31 cellular contexts compared by ENCODE assay signal in genomic region chr14:71883094-71883493, GRCh38. TPM values are rescaled to one million over a fixed set of nuclear protein-coding genes. Genes with fewer than 3 reads are reported as not detected.
"Had no signal": no experiment of that assay in that cellular context is flagged by ENCODE, and none has a peak within 500 bp of the region (broad histone marks: within the 10 kb centered on the region; RNA-seq: fewer than 3 reads in every experiment).

No MANE protein-coding gene starts in this region.

- DNase-seq: activated CD4-positive, alpha-beta memory T cell treated with anti-CD3 and anti-CD28 coated beads, Interleukin-2, amount 10 ng/mL, durations not matched to agents 7 days and 5 days; activated CD4-positive, alpha-beta T cell treated with anti-CD3 and anti-CD28 coated beads, Interleukin-2, amount 10 ng/mL, durations not matched to agents 7 days and 5 days; activated CD4-positive, CD25-positive, alpha-beta regulatory T cell treated with anti-CD3 and anti-CD28 coated beads, Interleukin-2, amount 50 U/mL, for 72 hours; activated CD8-positive, alpha-beta memory T cell treated with anti-CD3 and anti-CD28 coated beads, Interleukin-2, amount 50 U/mL, for 48 hours; activated naive CD8-positive, alpha-beta T cell treated with anti-CD3 and anti-CD28 coated beads, Interleukin-2, amount 50 U/mL, for 24 hours; activated T-cell treated with anti-CD3 and anti-CD28 coated beads, Interleukin-2, amount 50 U/mL, for 24 hours; amygdala; caudate nucleus; cortex of kidney; effector memory CD8-positive, alpha-beta T cell; kidney; left colon; mammary epithelial cell; nephron progenitor cell; psoas muscle; sigmoid colon; small intestine; stimulated activated CD4-positive, alpha-beta T cell treated with anti-CD3 and anti-CD28 coated beads, Interleukin-4, amount 100 ng/mL, for 24 hours; stomach; thyroid gland; upper lobe of left lung had no signal

- H3K4me3 Mint-ChIP-seq: activated CD4-positive, alpha-beta memory T cell treated with anti-CD3 and anti-CD28 coated beads, Interleukin-2, amount 10 ng/mL, durations not matched to agents 7 days and 5 days; activated CD4-positive, alpha-beta T cell treated with anti-CD3 and anti-CD28 coated beads, Interleukin-2, amount 10 ng/mL, durations not matched to agents 7 days and 5 days; activated naive CD4-positive, alpha-beta T cell treated with anti-CD3 and anti-CD28 coated beads, Interleukin-2, amount 50 U/mL, for 24 hours; activated naive CD8-positive, alpha-beta T cell treated with anti-CD3 and anti-CD28 coated beads, Interleukin-2, amount 50 U/mL, for 24 hours; activated T-cell treated with anti-CD3 and anti-CD28 coated beads, Interleukin-2, amount 50 U/mL, for 24 hours; activated T-helper 17 cell treated with anti-CD3 and anti-CD28 coated beads, Interleukin-2, amount 50 U/mL, for 72 hours; effector memory CD8-positive, alpha-beta T cell; nephron progenitor cell; stimulated activated effector memory CD8-positive, alpha-beta T cell treated with anti-CD3 and anti-CD28 coated beads, Interleukin-12 subunit alpha, Interleukin-12 subunit beta, amount 100 ng/mL, for 72 hours had no signal

- H3K27ac ChIP-seq: gastroesophageal sphincter, hepatocyte, parathyroid adenoma, psoas muscle, sigmoid colon, stomach, thyroid gland, upper lobe of left lung had no signal

- H2AFZ ChIP-seq: hepatocyte, parathyroid adenoma had no signal

- H3K36me3 Mint-ChIP-seq: stimulated activated effector memory CD8-positive, alpha-beta T cell treated with anti-CD3 and anti-CD28 coated beads, Interleukin-12 subunit alpha, Interleukin-12 subunit beta, amount 100 ng/mL, for 72 hours had no signal

- H3K27ac Mint-ChIP-seq: activated CD4-positive, alpha-beta memory T cell treated with anti-CD3 and anti-CD28 coated beads, Interleukin-2, amount 10 ng/mL, durations not matched to agents 7 days and 5 days; activated CD4-positive, alpha-beta T cell treated with anti-CD3 and anti-CD28 coated beads, Interleukin-2, amount 10 ng/mL, durations not matched to agents 7 days and 5 days; activated naive CD4-positive, alpha-beta T cell treated with anti-CD3 and anti-CD28 coated beads, Interleukin-2, amount 50 U/mL, for 24 hours; activated naive CD8-positive, alpha-beta T cell treated with anti-CD3 and anti-CD28 coated beads, Interleukin-2, amount 50 U/mL, for 24 hours; activated T-cell treated with anti-CD3 and anti-CD28 coated beads, Interleukin-2, amount 50 U/mL, for 24 hours; activated T-helper 17 cell treated with anti-CD3 and anti-CD28 coated beads, Interleukin-2, amount 50 U/mL, for 72 hours; effector memory CD8-positive, alpha-beta T cell; nephron progenitor cell; stimulated activated effector memory CD8-positive, alpha-beta T cell treated with anti-CD3 and anti-CD28 coated beads, Interleukin-12 subunit alpha, Interleukin-12 subunit beta, amount 100 ng/mL, for 72 hours had no signal

- H3K79me2 ChIP-seq: hepatocyte, parathyroid adenoma had no signal

- H3K4me3 ChIP-seq: gastroesophageal sphincter, hepatocyte, psoas muscle, sigmoid colon, stomach, thyroid gland, upper lobe of left lung had no signal

- FAIRE-seq: endothelial cell of umbilical vein, kidney, small intestine, TTC549 had no signal

- H3K27me3 ChIP-seq: gastroesophageal sphincter, hepatocyte, sigmoid colon, stomach, thyroid gland, upper lobe of left lung had no signal

- H3K4me1 Mint-ChIP-seq: activated CD4-positive, alpha-beta memory T cell treated with anti-CD3 and anti-CD28 coated beads, Interleukin-2, amount 10 ng/mL, durations not matched to agents 7 days and 5 days; activated CD4-positive, alpha-beta T cell treated with anti-CD3 and anti-CD28 coated beads, Interleukin-2, amount 10 ng/mL, durations not matched to agents 7 days and 5 days; activated naive CD4-positive, alpha-beta T cell treated with anti-CD3 and anti-CD28 coated beads, Interleukin-2, amount 50 U/mL, for 24 hours; activated naive CD8-positive, alpha-beta T cell treated with anti-CD3 and anti-CD28 coated beads, Interleukin-2, amount 50 U/mL, for 24 hours; activated T-helper 17 cell treated with anti-CD3 and anti-CD28 coated beads, Interleukin-2, amount 50 U/mL, for 72 hours; nephron progenitor cell; stimulated activated effector memory CD8-positive, alpha-beta T cell treated with anti-CD3 and anti-CD28 coated beads, Interleukin-12 subunit alpha, Interleukin-12 subunit beta, amount 100 ng/mL, for 72 hours had no signal

- H3K9ac ChIP-seq: parathyroid adenoma had no signal

- H3K4me1 ChIP-seq: gastroesophageal sphincter, parathyroid adenoma, psoas muscle, sigmoid colon, stomach, thyroid gland, upper lobe of left lung had no signal

- H3K9me3 ChIP-seq: psoas muscle, thyroid gland had no signal

- H3K4me2 ChIP-seq: hepatocyte had no signal

- H3K36me3 ChIP-seq: gastroesophageal sphincter, sigmoid colon, stomach, thyroid gland, upper lobe of left lung had no signal

- ATAC-seq: activated naive CD8-positive, alpha-beta T cell treated with anti-CD3 and anti-CD28 coated beads, Interleukin-2, amount 50 U/mL, for 24 hours; activated T-helper 17 cell treated with anti-CD3 and anti-CD28 coated beads, Interleukin-2, amount 50 U/mL, for 72 hours; effector memory CD8-positive, alpha-beta T cell; gastroesophageal sphincter; left colon; psoas muscle; stimulated activated effector memory CD8-positive, alpha-beta T cell treated with anti-CD3 and anti-CD28 coated beads, Interleukin-12 subunit alpha, Interleukin-12 subunit beta, amount 100 ng/mL, for 72 hours had no signal

RNA-seq across cellular contexts. Expression of gene RGS6, which starts 49.1 kb away (rescaled TPM):
- total RNA-seq: endothelial cell of umbilical vein, fibroblast of lung, fibroblast of villous mesenchyme, mammary epithelial cell had no signal
